In the genomic region with DNA sequence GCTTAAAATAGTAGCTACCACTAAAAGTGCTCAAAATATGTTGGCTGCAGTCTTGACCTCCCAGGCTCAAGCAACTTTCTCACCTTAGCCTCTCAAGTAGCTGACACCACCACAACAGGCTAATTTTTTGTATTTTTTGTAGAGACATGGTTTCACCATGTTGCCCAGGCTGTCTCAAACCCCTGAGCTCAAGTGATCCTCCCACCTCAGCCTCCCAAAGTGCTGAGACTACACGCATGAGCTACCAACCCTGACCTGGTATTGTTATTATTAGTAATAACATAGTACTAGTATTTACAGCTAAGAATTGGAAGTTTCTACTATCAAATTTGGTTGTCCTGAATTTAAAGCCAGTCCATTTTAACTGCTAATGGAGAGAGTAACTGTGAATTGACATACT, we compare ENCODE assay signal across 1 cellular context.
TF ChIP-seq lines count a peak whose summit lies in the region.

No MANE protein-coding gene starts in this region.

TF ChIP-seq in GM23338, 12 proteins besides CTCF, POLR2A, EP300 and RAD21 (continued from another document):
- TF ChIP-seq, protein P1, sequence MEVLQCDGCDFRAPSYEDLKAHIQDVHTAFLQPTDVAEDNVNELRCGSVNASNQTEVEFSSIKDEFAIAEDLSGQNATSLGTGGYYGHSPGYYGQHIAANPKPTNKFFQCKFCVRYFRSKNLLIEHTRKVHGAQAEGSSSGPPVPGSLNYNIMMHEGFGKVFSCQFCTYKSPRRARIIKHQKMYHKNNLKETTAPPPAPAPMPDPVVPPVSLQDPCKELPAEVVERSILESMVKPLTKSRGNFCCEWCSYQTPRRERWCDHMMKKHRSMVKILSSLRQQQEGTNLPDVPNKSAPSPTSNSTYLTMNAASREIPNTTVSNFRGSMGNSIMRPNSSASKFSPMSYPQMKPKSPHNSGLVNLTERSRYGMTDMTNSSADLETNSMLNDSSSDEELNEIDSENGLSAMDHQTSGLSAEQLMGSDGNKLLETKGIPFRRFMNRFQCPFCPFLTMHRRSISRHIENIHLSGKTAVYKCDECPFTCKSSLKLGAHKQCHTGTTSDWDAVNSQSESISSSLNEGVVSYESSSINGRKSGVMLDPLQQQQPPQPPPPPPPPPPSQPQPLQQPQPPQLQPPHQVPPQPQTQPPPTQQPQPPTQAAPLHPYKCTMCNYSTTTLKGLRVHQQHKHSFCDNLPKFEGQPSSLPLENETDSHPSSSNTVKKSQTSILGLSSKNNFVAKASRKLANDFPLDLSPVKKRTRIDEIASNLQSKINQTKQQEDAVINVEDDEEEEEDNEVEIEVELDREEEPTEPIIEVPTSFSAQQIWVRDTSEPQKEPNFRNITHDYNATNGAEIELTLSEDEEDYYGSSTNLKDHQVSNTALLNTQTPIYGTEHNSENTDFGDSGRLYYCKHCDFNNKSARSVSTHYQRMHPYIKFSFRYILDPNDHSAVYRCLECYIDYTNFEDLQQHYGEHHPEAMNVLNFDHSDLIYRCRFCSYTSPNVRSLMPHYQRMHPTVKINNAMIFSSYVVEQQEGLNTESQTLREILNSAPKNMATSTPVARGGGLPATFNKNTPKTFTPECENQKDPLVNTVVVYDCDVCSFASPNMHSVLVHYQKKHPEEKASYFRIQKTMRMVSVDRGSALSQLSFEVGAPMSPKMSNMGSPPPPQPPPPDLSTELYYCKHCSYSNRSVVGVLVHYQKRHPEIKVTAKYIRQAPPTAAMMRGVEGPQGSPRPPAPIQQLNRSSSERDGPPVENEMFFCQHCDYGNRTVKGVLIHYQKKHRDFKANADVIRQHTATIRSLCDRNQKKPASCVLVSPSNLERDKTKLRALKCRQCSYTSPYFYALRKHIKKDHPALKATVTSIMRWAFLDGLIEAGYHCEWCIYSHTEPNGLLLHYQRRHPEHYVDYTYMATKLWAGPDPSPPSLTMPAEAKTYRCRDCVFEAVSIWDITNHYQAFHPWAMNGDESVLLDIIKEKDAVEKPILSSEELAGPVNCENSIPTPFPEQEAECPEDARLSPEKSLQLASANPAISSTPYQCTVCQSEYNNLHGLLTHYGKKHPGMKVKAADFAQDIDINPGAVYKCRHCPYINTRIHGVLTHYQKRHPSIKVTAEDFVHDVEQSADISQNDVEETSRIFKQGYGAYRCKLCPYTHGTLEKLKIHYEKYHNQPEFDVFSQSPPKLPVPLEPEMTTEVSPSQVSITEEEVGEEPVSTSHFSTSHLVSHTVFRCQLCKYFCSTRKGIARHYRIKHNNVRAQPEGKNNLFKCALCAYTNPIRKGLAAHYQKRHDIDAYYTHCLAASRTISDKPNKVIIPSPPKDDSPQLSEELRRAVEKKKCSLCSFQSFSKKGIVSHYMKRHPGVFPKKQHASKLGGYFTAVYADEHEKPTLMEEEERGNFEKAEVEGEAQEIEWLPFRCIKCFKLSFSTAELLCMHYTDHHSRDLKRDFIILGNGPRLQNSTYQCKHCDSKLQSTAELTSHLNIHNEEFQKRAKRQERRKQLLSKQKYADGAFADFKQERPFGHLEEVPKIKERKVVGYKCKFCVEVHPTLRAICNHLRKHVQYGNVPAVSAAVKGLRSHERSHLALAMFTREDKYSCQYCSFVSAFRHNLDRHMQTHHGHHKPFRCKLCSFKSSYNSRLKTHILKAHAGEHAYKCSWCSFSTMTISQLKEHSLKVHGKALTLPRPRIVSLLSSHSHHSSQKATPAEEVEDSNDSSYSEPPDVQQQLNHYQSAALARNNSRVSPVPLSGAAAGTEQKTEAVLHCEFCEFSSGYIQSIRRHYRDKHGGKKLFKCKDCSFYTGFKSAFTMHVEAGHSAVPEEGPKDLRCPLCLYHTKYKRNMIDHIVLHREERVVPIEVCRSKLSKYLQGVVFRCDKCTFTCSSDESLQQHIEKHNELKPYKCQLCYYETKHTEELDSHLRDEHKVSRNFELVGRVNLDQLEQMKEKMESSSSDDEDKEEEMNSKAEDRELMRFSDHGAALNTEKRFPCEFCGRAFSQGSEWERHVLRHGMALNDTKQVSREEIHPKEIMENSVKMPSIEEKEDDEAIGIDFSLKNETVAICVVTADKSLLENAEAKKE (CRISPR knock-in tag; IDR thresholded peaks at IDR 0.05): no peak
- TF ChIP-seq CREB1 (CRISPR knock-in tag; IDR thresholded peaks at IDR 0.05; ENCODE audit: low read depth) (no peak), JUNB (IDR thresholded peaks at IDR 0.05; ENCODE audit: unreplicated experiment) (no peak), POLR2AphosphoS5 (IDR thresholded peaks at IDR 0.05; ENCODE audit: low read depth) (no peak), ZNF114 (CRISPR knock-in tag; IDR thresholded peaks at IDR 0.05) (no peak), EZH2 (IDR thresholded peaks at IDR 0.05; ENCODE audit: low read depth, unreplicated experiment) (no peak)
- TF ChIP-seq, protein P2, sequence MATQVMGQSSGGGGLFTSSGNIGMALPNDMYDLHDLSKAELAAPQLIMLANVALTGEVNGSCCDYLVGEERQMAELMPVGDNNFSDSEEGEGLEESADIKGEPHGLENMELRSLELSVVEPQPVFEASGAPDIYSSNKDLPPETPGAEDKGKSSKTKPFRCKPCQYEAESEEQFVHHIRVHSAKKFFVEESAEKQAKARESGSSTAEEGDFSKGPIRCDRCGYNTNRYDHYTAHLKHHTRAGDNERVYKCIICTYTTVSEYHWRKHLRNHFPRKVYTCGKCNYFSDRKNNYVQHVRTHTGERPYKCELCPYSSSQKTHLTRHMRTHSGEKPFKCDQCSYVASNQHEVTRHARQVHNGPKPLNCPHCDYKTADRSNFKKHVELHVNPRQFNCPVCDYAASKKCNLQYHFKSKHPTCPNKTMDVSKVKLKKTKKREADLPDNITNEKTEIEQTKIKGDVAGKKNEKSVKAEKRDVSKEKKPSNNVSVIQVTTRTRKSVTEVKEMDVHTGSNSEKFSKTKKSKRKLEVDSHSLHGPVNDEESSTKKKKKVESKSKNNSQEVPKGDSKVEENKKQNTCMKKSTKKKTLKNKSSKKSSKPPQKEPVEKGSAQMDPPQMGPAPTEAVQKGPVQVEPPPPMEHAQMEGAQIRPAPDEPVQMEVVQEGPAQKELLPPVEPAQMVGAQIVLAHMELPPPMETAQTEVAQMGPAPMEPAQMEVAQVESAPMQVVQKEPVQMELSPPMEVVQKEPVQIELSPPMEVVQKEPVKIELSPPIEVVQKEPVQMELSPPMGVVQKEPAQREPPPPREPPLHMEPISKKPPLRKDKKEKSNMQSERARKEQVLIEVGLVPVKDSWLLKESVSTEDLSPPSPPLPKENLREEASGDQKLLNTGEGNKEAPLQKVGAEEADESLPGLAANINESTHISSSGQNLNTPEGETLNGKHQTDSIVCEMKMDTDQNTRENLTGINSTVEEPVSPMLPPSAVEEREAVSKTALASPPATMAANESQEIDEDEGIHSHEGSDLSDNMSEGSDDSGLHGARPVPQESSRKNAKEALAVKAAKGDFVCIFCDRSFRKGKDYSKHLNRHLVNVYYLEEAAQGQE (IDR thresholded peaks at IDR 0.05; ENCODE audit: unreplicated experiment): no peak
